In the genomic region with DNA sequence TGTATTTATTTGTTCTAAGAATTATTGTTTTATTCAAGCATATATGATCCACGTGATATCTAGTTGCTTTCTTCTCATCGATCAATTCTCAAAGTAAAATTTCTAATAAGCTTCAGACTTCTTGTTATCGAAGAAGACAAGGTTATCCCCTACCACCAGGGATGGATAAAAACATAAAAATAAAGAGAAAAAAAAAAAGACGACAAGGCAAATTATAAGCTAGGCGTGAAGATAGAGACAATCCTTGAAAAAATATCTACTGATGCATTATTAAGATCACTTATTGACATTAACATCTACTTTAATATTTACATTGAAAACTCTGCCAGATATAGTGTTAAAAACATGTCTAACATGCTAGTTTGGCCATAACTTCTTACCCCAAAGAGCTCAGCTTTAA, we compare ENCODE assay signal across 10 cellular contexts. TPM values are rescaled to one million over a fixed set of nuclear protein-coding genes. Genes with fewer than 3 reads are reported as not detected.
"Had no signal": no experiment of that assay in that cellular context is flagged by ENCODE, and none has a peak within 500 bp of the region (broad histone marks: within the 10 kb centered on the region; RNA-seq: fewer than 3 reads in every experiment).

No MANE protein-coding gene starts in this region.

- H3K9me3 ChIP-seq: HAP-1 had no signal

- H3K9me3 Mint-ChIP-seq: GM23338 had no signal

- H3K27ac ChIP-seq: KMS-11 had no signal

- ATAC-seq: GM23338, HCT116 had no signal

- FAIRE-seq: H1, H54, HTR-8/SVneo had no signal

- H2AFZ ChIP-seq: GM23338 had no signal

- H3K27ac Mint-ChIP-seq: GM23338 had no signal

- H3K4me2 ChIP-seq: GM23338, KMS-11 had no signal

- H3K4me1 ChIP-seq: HAP-1 had no signal

- H3K4me3 Mint-ChIP-seq: GM23338 had no signal

- H3K4me3 ChIP-seq: GM23338, HAP-1 had no signal

- H3K4me1 Mint-ChIP-seq: GM23338 had no signal

- H3K9ac ChIP-seq: KMS-11 had no signal

- DNase-seq: Karpas-422, KBM-7 had no signal

RNA-seq across cellular contexts. Expression of a gene that starts 31.2 kb away (rescaled TPM):
- total RNA-seq: H1, HT-29 had no signal
- polyA plus RNA-seq: GM23338 had no signal
